Comparison of ENCODE assay signal across 8 cellular contexts in the genomic region with DNA sequence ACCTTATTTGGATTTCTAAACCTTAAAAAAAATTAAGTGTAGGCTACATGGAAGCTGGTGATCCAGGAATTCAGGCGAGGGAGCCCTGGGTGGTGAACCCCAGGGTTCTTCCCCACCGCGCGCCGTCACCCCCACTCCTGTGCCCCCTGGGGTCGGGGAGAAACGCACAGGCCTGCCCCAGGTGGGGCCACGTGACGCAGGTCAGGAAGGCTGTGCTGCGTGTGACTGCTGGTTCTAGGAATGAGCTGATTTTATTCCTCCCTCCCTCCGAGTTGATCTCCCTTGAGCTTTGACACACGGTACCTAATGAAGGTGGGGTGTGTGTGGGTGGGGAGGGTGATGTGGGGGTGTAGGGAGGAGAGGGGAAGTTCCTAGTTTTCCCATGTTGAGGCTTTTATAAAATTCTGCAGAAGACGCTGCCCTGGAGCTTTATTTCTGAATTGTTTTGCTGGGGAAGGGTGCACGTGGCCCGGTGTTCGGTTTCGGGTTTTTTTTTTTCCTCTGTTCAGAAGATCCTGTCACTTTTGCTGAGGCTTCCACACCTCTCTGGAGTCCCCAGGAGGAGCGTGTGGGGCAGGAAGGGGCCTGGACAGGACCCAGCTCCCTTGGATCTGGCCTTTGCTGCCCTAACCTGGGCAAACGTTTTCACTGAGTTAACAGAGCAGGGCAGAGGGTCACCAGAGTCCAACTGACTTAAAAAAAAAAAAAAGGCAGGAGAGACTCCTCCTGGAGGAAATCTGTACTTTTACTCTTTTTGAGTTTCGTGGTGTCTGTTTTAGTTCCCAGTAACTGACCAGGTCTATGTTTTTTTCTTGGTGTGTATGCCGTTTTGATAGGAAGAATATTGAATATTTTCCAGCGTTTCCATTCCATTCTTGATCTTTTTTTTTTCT. TPM values are rescaled to one million over a fixed set of nuclear protein-coding genes. Genes with fewer than 3 reads are reported as not detected.
DNase-seq lines count a peak whose midpoint lies in the region; ATAC-seq and TF ChIP-seq lines count a peak whose summit lies in the region.

No MANE protein-coding gene starts in this region.

- peaks cover 30% of the 10 kb centered on the region for H3K4me1 Mint-ChIP-seq in activated naive CD8-positive, alpha-beta T cell treated with anti-CD3 and anti-CD28 coated beads, Interleukin-2, amount 10 ng/mL, durations not matched to agents 7 days and 5 days

- no peaks in the 10 kb centered on the region for H3K27me3 Mint-ChIP-seq in activated naive CD8-positive, alpha-beta T cell treated with anti-CD3 and anti-CD28 coated beads, Interleukin-2, amount 10 ng/mL, durations not matched to agents 7 days and 5 days

- H3K36me3 ChIP-seq in NT2/D1 (ENCODE audit: insufficient read depth, insufficient read length, low read length): no peaks in the 10 kb centered on the region
- no peaks in the 10 kb centered on the region for H3K36me3 ChIP-seq in iPS-18a (ENCODE audit: control insufficient read depth, low read depth, low read length)

- H3K9me3 ChIP-seq in NT2/D1 (ENCODE audit: insufficient read depth, low read length) (no peaks in the 10 kb centered on the region), iPS-18a (ENCODE audit: control insufficient read depth, low read depth, low read length) (no peaks in the 10 kb centered on the region)

- peak; percentile 19 for ATAC-seq in activated naive CD8-positive, alpha-beta T cell treated with anti-CD3 and anti-CD28 coated beads, Interleukin-2, amount 10 ng/mL, durations not matched to agents 7 days and 5 days (ENCODE audit: low read depth)
- no peak for ATAC-seq in HG02623 (IDR thresholded peaks at IDR 0.05; ENCODE audit: unreplicated experiment)

- no peak for DNase-seq in AG04449 (ENCODE audit: low read depth, low spot score)
- DNase-seq in GM19240 (ENCODE audit: insufficient read length, low spot score): peak; percentile 52
- DNase-seq in NT2/D1 (ENCODE audit: low read depth, low spot score): no peak
- DNase-seq in activated naive CD8-positive, alpha-beta T cell treated with anti-CD3 and anti-CD28 coated beads, Interleukin-2, amount 10 ng/mL, durations not matched to agents 7 days and 5 days: peak; percentile 67
- DNase-seq in stimulated activated CD4-positive, alpha-beta T cell treated with anti-CD3 and anti-CD28 coated beads, Interleukin-2, amount 100 ng/mL, for 4 hours (ENCODE audit: low read depth): peak; percentile 54
- no peak for DNase-seq in T-helper 9 cell

- POLR2A ChIA-PET in AG04449 (lab: Yijun Ruan, JAX): no interaction called here
- POLR2A ChIA-PET in activated naive CD8-positive, alpha-beta T cell treated with anti-CD3 and anti-CD28 coated beads, Interleukin-2, amount 10 ng/mL, durations not matched to agents 7 days and 5 days (lab: Charles Lee): interaction anchor here (0.6 to 9.7 kb wide), 5 partner anchors 9 to 70 kb away, joined by 3 to 175 read pairs (median 3); partner anchors contain the start of gene GSE1

- H3K4me3 Mint-ChIP-seq in activated naive CD8-positive, alpha-beta T cell treated with anti-CD3 and anti-CD28 coated beads, Interleukin-2, amount 10 ng/mL, durations not matched to agents 7 days and 5 days: peak overlapping the region; percentile 83

- CTCF ChIA-PET in AG04449 (lab: Yijun Ruan, JAX): interaction anchor here (0.6 to 3.5 kb wide), 6 partner anchors 8 to 720 kb away, joined by 3 to 15 read pairs (median 5); no protein-coding TSS in a partner anchor

- H3K27me3 ChIP-seq in NT2/D1 (ENCODE audit: insufficient read depth, insufficient read length): no peaks in the 10 kb centered on the region
- no peaks in the 10 kb centered on the region for H3K27me3 ChIP-seq in iPS-18a (ENCODE audit: control insufficient read depth, insufficient read depth, low read length)

- H3K4me1 ChIP-seq in NT2/D1 (ENCODE audit: insufficient read depth, insufficient read length): peaks cover 25% of the 10 kb centered on the region
- peaks cover 29% of the 10 kb centered on the region for H3K4me1 ChIP-seq in iPS-18a (ENCODE audit: control insufficient read depth, low read depth, low read length)

- no peak for TF ChIP-seq CTCF in AG04449 (IDR thresholded peaks at IDR 0.05; ENCODE audit: insufficient read depth, low read length, missing control alignments)

- H3K27ac ChIP-seq in iPS-18a (ENCODE audit: low read length): no peak overlapping the region

- no peaks in the 10 kb centered on the region for H3K36me3 Mint-ChIP-seq in activated naive CD8-positive, alpha-beta T cell treated with anti-CD3 and anti-CD28 coated beads, Interleukin-2, amount 10 ng/mL, durations not matched to agents 7 days and 5 days

- H3K9ac ChIP-seq in NT2/D1 (ENCODE audit: insufficient read length, low read depth): peak overlapping the region; percentile 64
- peak overlapping the region; percentile 87 for H3K9ac ChIP-seq in iPS-18a (ENCODE audit: low read length)

- peak overlapping the region; percentile 76 for H3K4me3 ChIP-seq in AG04449 (ENCODE audit: low read depth, low read length)
- H3K4me3 ChIP-seq in NT2/D1 (ENCODE audit: insufficient read length, low read depth): peak overlapping the region; percentile 43
- H3K4me3 ChIP-seq in iPS-18a (ENCODE audit: low read length): peak overlapping the region; percentile 89

- no peaks in the 10 kb centered on the region for H3K9me3 Mint-ChIP-seq in activated naive CD8-positive, alpha-beta T cell treated with anti-CD3 and anti-CD28 coated beads, Interleukin-2, amount 10 ng/mL, durations not matched to agents 7 days and 5 days

- peak overlapping the region; percentile 79 for H3K27ac Mint-ChIP-seq in activated naive CD8-positive, alpha-beta T cell treated with anti-CD3 and anti-CD28 coated beads, Interleukin-2, amount 10 ng/mL, durations not matched to agents 7 days and 5 days

RNA-seq across cellular contexts. Expression of gene GSE1, which starts 55.8 kb away (rescaled TPM):
- total RNA-seq in activated naive CD8-positive, alpha-beta T cell treated with anti-CD3 and anti-CD28 coated beads, Interleukin-2, amount 10 ng/mL, durations not matched to agents 7 days and 5 days: 10 to 100 TPM; 60.9 to 62.5 TPM

Comparison
In these comparisons a context has a peak if more than half of its experiments do, and no peak if none do; other contexts are left out.
1. DNase-seq: peak in GM19240 (single experiment), activated naive CD8-positive, alpha-beta T cell treated with anti-CD3 and anti-CD28 coated beads, Interleukin-2, amount 10 ng/mL, durations not matched to agents 7 days and 5 days (single experiment) and stimulated activated CD4-positive, alpha-beta T cell treated with anti-CD3 and anti-CD28 coated beads, Interleukin-2, amount 100 ng/mL, for 4 hours (single experiment); none in AG04449 (single experiment), NT2/D1 (single experiment) and T-helper 9 cell (single experiment).
2. Peak in every context shown above with its lines, with median percentiles within 50 percentile points of each other: H3K4me3 ChIP-seq.